Comparison of ENCODE assay signal across 14 cellular contexts in genomic region chr17:50176559-50177471, GRCh38. TPM values are rescaled to one million over a fixed set of nuclear protein-coding genes. Genes with fewer than 3 reads are reported as not detected.
DNase-seq lines count a peak whose midpoint lies in the region; ATAC-seq and TF ChIP-seq lines count a peak whose summit lies in the region.
"Had no signal": no experiment of that assay in that cellular context is flagged by ENCODE, and none has a peak within 500 bp of the region (broad histone marks: within the 10 kb centered on the region; RNA-seq: fewer than 3 reads in every experiment).

No MANE protein-coding gene starts in this region.

- peak overlapping the region; percentile 14 to 80 (median 40) for H3K9ac ChIP-seq in skeletal muscle tissue (ENCODE audit: low read depth in 1 of 3, low read length in 3 of 3)

- DNase-seq in EH (ENCODE audit: low read depth) (peak; percentile 70), ascending aorta (ENCODE audit: low spot score in 2 of 2) (no peak), iris pigment epithelial cell (ENCODE audit: low read depth) (peak; percentile 14), NCI-H1048 (lab: John Stamatoyannopoulos, UW) (no peak), NCI-H1417 treated with DMSO at 0.1 percent for 48 hours (lab: John Stamatoyannopoulos, UW) (no peak), AML-193 (lab: John Stamatoyannopoulos, UW) (no peak)
- DNase-seq: activated B cell treated with CpG ODN at 0.5 μM for 24 hours; activated effector memory CD4-positive, alpha-beta T cell treated with Interleukin-2 at 50 U/mL for 16 hours; HCEC 1CT; midbrain; NCI-H2171 had no signal

- ATAC-seq in HG03108 (IDR thresholded peaks at IDR 0.05; ENCODE audit: unreplicated experiment), result no peak

- intact Hi-C loops in ascending aorta (cut with DNase I), result loop anchor here (5.0 kb wide), 1 partner anchor 65 kb away; no protein-coding TSS in a partner anchor

- H3K27ac ChIP-seq in ascending aorta, result peak overlapping the region; percentile 97 to 99
- H3K27ac ChIP-seq in skeletal muscle tissue (ENCODE audit: low read depth, low read length), result peak overlapping the region; percentile 73

- no peaks in the 10 kb centered on the region for H3K9me3 ChIP-seq in ascending aorta
- H3K9me3 ChIP-seq in skeletal muscle tissue (ENCODE audit: control insufficient read depth in 3 of 3, low read length in 3 of 3), result no peaks in the 10 kb centered on the region

- no peak for TF ChIP-seq CTCF in ascending aorta (IDR thresholded peaks at IDR 0.05)

- H3K36me3 ChIP-seq in ascending aorta (peaks cover 0 to 5% of the 10 kb centered on the region in 2 donors), skeletal muscle tissue (ENCODE audit: control insufficient read depth in 3 of 3, insufficient read depth in 3 of 3, low read length in 3 of 3) (peaks cover 18 to 25% (median 20%) of the 10 kb centered on the region in 3 donors)

- H3K27me3 ChIP-seq in ascending aorta (no peaks in the 10 kb centered on the region), skeletal muscle tissue (ENCODE audit: control insufficient read depth in 3 of 3, insufficient read depth in 3 of 3, low read length in 3 of 3) (no peaks in the 10 kb centered on the region)

- H3K4me1 ChIP-seq in ascending aorta (peaks cover 26 to 49% of the 10 kb centered on the region in 2 donors), skeletal muscle tissue (ENCODE audit: control insufficient read depth in 3 of 3, insufficient read depth in 3 of 3, low read length in 3 of 3) (peaks cover 44 to 61% (median 58%) of the 10 kb centered on the region in 3 donors)

- H3K4me3 ChIP-seq in ascending aorta, result no peak overlapping the region
- peak overlapping the region in 2 of 3 donors; percentile 45 to 52 for H3K4me3 ChIP-seq in skeletal muscle tissue (ENCODE audit: low read length in 3 of 3)

RNA-seq across cellular contexts. Expression of gene SGCA, which starts 11.0 kb away (rescaled TPM):
- total RNA-seq in ascending aorta, result 78.5 TPM
- 158 TPM for total RNA-seq in skeletal muscle tissue
- total RNA-seq: glomerular endothelial cell had no signal

RNA-seq across cellular contexts. Expression of gene COL1A1, which starts 24.6 kb away (rescaled TPM):
- 547 TPM for total RNA-seq in ascending aorta
- 3,450 TPM for total RNA-seq in skeletal muscle tissue

RNA-seq across cellular contexts. Expression of gene PPP1R9B, which starts 26.3 kb away (rescaled TPM):
- total RNA-seq in ascending aorta (63.5 TPM), skeletal muscle tissue (19.3 TPM)

RNA-seq across cellular contexts. Expression of gene SAMD14, which starts 46.9 kb away (rescaled TPM):
- total RNA-seq in ascending aorta (3.2 TPM), skeletal muscle tissue (1.0 TPM)

Comparison
In these comparisons a context has a peak if more than half of its experiments do, and no peak if none do; other contexts are left out.
1. DNase-seq: peak in EH (single experiment) and iris pigment epithelial cell (single experiment); none in ascending aorta (0 of 2), NCI-H1048 (single experiment), NCI-H1417 treated with DMSO at 0.1 percent for 48 hours (single experiment) and AML-193 (0 of 2).
2. H3K4me3 ChIP-seq: peak in skeletal muscle tissue (2 of 3); none in ascending aorta (0 of 2).